9 cellular contexts compared by ENCODE assay signal in the genomic region with DNA sequence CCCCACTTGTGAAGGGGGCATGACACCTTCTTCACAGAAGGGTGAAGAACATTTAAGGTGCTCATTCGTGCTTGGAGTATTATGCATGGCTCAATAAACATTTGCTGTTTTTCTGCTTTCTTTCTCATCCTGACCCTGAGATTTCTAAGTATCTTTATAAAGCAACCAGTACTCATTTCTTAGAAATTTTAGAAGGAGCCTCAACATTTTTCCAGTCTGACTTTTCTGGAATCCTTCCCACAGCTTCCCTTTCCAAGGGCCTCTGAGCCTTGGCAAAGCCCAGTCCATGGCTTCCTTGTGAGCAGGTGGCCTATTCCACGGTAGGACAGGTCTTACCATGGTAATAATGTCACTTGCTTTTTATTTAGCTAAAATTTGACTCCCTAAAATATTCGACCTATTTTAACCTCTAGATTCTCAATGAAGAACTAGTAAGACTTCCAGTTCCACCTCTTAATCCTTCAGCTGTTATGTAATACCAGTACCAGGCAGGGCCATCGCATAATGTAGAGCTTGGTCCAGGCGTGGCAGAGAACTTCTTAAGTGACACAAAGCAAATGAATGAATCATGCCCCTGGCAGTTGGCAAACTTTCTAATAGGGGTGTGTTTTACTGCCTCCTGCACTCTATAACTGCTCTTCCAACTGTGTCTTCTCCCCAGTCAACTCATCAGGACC. TPM values are rescaled to one million over a fixed set of nuclear protein-coding genes. Genes with fewer than 3 reads are reported as not detected.
A peak's percentile ranks its signal among the peaks of the same experiment; 100 is the strongest.
DNase-seq lines count a peak whose midpoint lies in the region; ATAC-seq and TF ChIP-seq lines count a peak whose summit lies in the region.
"Had no signal": no experiment of that assay in that cellular context is flagged by ENCODE, and none has a peak within 500 bp of the region (broad histone marks: within the 10 kb centered on the region; RNA-seq: fewer than 3 reads in every experiment).

No MANE protein-coding gene starts in this region.

- no peaks in the 10 kb centered on the region for H3K36me3 ChIP-seq in psoas muscle (ENCODE audit: insufficient read depth in 1 of 2, low read depth in 1 of 2)

- DNase-seq in ELR (ENCODE audit: low read depth) (peak; percentile 72), NOMO-1 (lab: John Stamatoyannopoulos, UW; ENCODE audit: unreplicated experiment in 2 of 2) (peak; percentile 68 to 91), psoas muscle (peak; percentile 42 to 78), posterior cingulate gyrus (no peak), COLO668 (lab: John Stamatoyannopoulos, UW; ENCODE audit: unreplicated experiment) (no peak), head of caudate nucleus (no peak)
- DNase-seq in activated naive CD4-positive, alpha-beta T cell treated with anti-CD3 and anti-CD28 coated beads for 36 hours = no peak
- DNase-seq: stimulated activated CD4-positive, alpha-beta T cell treated with anti-CD3 and anti-CD28 coated beads, Interleukin-12 subunit alpha, Interleukin-12 subunit beta, amount 100 ng/mL, for 4 hours had no signal

- H3K27ac Mint-ChIP-seq in activated naive CD4-positive, alpha-beta T cell treated with anti-CD3 and anti-CD28 coated beads for 36 hours = no peak overlapping the region

- H3K9me3 Mint-ChIP-seq in activated naive CD4-positive, alpha-beta T cell treated with anti-CD3 and anti-CD28 coated beads for 36 hours = no peaks in the 10 kb centered on the region

- H3K36me3 Mint-ChIP-seq in activated naive CD4-positive, alpha-beta T cell treated with anti-CD3 and anti-CD28 coated beads for 36 hours (ENCODE audit: low read depth) = no peaks in the 10 kb centered on the region

- CTCF ChIA-PET in activated naive CD4-positive, alpha-beta T cell treated with anti-CD3 and anti-CD28 coated beads for 36 hours (lab: Charles Lee) = interaction anchor here (0.6 to 1.2 kb wide), 3 partner anchors 16 to 476 kb away, joined by 3 to 5 read pairs (median 3); no protein-coding TSS in a partner anchor

- H3K4me3 Mint-ChIP-seq in activated naive CD4-positive, alpha-beta T cell treated with anti-CD3 and anti-CD28 coated beads for 36 hours = no peak overlapping the region

- intact Hi-C loops in psoas muscle (cut with DNase I) = loop anchor here (2.0 to 10.0 kb wide), 3 partner anchors 81 to 519 kb away; no protein-coding TSS in a partner anchor
- intact Hi-C loops in posterior cingulate gyrus (cut with DNase I) = no loop called here
- intact Hi-C loops in head of caudate nucleus (cut with DNase I) = no loop called here
- intact Hi-C loops in activated naive CD4-positive, alpha-beta T cell treated with anti-CD3 and anti-CD28 coated beads for 36 hours (cut with micrococcal nuclease) = no loop called here

- TF ChIP-seq CTCF in psoas muscle (IDR thresholded peaks at IDR 0.05) = no peak

- no peaks in the 10 kb centered on the region for H3K9me3 ChIP-seq in psoas muscle

- no peaks in the 10 kb centered on the region for H3K4me1 Mint-ChIP-seq in activated naive CD4-positive, alpha-beta T cell treated with anti-CD3 and anti-CD28 coated beads for 36 hours (ENCODE audit: low read depth)

- peaks cover 30% of the 10 kb centered on the region for H3K4me1 ChIP-seq in psoas muscle

- H3K27me3 Mint-ChIP-seq in activated naive CD4-positive, alpha-beta T cell treated with anti-CD3 and anti-CD28 coated beads for 36 hours (ENCODE audit: low read depth) = peaks cover 2% of the 10 kb centered on the region

- peak overlapping the region; percentile 71 for H3K27ac ChIP-seq in psoas muscle

- H3K27me3 ChIP-seq in psoas muscle (ENCODE audit: insufficient read depth in 3 of 3, low read length in 2 of 3) = no peaks in the 10 kb centered on the region

- 25 to 31% (median 27%) methylated on average over 5 of the region's 5 CpGs for WGBS in psoas muscle, 3 donors

- ATAC-seq in esophagus mucosa (peak; percentile 98), psoas muscle (peak; percentile 92 to 96 (median 95))

- no peak overlapping the region for H3K4me3 ChIP-seq in psoas muscle

RNA-seq across cellular contexts. Expression of a gene that starts 1.0 kb away (rescaled TPM):
- total RNA-seq in esophagus mucosa (not detected), psoas muscle (under 1 TPM in 1 of 4 donors, not detected in 3; 0.13 TPM)
- under 1 TPM in 2 of 3 donors, not detected in 1; 0.07 to 0.66 TPM for polyA plus RNA-seq in psoas muscle
- not detected for total RNA-seq in activated naive CD4-positive, alpha-beta T cell treated with anti-CD3 and anti-CD28 coated beads for 36 hours

Comparison
In these comparisons a context has a peak if more than half of its experiments do, and no peak if none do; other contexts are left out.
1. DNase-seq: peak in ELR (single experiment), NOMO-1 (2 of 2) and psoas muscle (2 of 2); none in posterior cingulate gyrus (0 of 10), COLO668 (single experiment), head of caudate nucleus (0 of 42) and activated naive CD4-positive, alpha-beta T cell treated with anti-CD3 and anti-CD28 coated beads for 36 hours (single experiment).
2. intact Hi-C loops: an anchor here in psoas muscle (2.0 to 10.0 kb wide); none called in posterior cingulate gyrus, head of caudate nucleus and activated naive CD4-positive, alpha-beta T cell treated with anti-CD3 and anti-CD28 coated beads for 36 hours.